Comparison of ENCODE assay signal across 1 cellular context in the genomic region with DNA sequence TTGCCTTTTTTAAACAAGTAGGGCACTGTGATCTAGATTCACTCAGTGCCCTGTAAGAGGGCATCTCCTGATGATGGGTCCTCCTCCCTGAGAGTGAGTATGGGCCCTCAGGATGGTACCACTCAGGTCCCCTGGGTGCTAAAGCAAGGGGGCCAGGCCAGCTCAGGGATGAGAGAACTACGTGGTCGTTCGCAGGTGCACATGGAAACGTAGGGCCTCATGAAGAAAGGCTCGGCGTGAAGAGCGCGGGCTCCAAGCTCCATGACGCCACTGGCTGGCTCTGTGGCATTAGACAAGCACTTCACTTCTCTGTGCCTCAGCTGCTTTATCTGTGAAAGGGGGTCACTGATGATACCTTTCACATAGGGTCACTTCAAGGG.
TF ChIP-seq lines count a peak whose summit lies in the region.

No MANE protein-coding gene starts in this region.

TF ChIP-seq in H1, 55 proteins besides CTCF, POLR2A, EP300 and RAD21:
- no peak for TF ChIP-seq GABPA (IDR thresholded peaks at IDR 0.05; ENCODE audit: borderline replicate concordance, insufficient read depth, low read length)
- TF ChIP-seq, protein P1, sequence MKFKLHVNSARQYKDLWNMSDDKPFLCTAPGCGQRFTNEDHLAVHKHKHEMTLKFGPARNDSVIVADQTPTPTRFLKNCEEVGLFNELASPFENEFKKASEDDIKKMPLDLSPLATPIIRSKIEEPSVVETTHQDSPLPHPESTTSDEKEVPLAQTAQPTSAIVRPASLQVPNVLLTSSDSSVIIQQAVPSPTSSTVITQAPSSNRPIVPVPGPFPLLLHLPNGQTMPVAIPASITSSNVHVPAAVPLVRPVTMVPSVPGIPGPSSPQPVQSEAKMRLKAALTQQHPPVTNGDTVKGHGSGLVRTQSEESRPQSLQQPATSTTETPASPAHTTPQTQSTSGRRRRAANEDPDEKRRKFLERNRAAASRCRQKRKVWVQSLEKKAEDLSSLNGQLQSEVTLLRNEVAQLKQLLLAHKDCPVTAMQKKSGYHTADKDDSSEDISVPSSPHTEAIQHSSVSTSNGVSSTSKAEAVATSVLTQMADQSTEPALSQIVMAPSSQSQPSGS (IDR thresholded peaks at IDR 0.05; ENCODE audit: low read length) = no peak
- no peak for TF ChIP-seq SP2 (IDR thresholded peaks at IDR 0.05; ENCODE audit: low read length)
- TF ChIP-seq POU5F1 (IDR thresholded peaks at IDR 0.05; ENCODE audit: low read depth, low read length) = no peak
